In the genomic region with DNA sequence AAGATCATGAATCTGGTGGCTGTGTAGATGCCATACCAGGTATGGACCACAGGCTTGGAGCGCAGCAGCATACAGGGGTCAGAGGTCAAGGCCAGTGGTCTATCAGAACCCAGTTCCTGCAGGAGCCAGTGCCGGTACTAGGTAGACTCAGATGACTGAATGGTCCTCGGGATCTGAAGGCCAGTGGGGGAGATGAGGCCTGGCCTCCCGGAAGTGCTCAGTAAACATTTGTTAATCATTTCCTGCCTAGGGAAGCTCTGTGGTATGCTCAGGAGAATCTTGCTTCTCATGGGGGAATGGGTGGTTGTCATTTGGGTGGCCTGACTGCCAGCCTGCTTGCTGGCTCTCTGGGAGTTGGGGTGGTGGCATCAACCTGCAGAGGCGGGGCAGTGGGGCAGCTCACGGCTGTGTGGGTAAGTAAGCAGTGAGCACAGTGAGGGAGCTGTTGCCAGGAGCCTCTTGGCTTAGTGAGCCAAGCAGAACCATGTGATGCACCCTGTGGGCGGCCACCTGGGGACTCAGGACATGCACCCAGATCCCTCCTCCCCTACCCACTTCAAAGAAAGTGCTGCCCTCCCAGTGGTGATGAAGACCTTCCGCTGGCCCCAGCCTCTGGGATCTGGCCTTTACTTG, we compare ENCODE assay signal across 8 cellular contexts. TPM values are rescaled to one million over a fixed set of nuclear protein-coding genes. Genes with fewer than 3 reads are reported as not detected.
A peak's percentile ranks its signal among the peaks of the same experiment; 100 is the strongest.
DNase-seq lines count a peak whose midpoint lies in the region; ATAC-seq and TF ChIP-seq lines count a peak whose summit lies in the region.

No MANE protein-coding gene starts in this region.

- ATAC-seq in HCT116 (peak; percentile 46), lower lobe of right lung (peak; percentile 56 to 65), HG02840 (IDR thresholded peaks at IDR 0.05; ENCODE audit: low FRiP score, unreplicated experiment) (no peak)

- DNase-seq in GM06990 (ENCODE audit: extremely low read depth, insufficient read length) (peak; percentile 63), HCT116 (ENCODE audit: low read depth, low spot score) (no peak), NCI-H226 (peak; percentile 63), lower lobe of right lung (peak; percentile 64), iPS-NIHi11 (ENCODE audit: low spot score) (no peak), SKM-1 (lab: John Stamatoyannopoulos, UW; ENCODE audit: unreplicated experiment) (no peak)
- DNase-seq in activated T-helper 1 cell treated with anti-CD3 and anti-CD28 coated beads, Interleukin-12 subunit alpha, Interleukin-12 subunit beta, Interleukin-2, Interleukin-4 antibody, amounts not matched to agents 30 ng/mL and 10 ng/mL and 1 ng/mL, durations not matched to agents 14 hours and 24 hours and 36 hours (ENCODE audit: low spot score): no peak

- H3K4me3 Mint-ChIP-seq in activated T-helper 1 cell treated with anti-CD3 and anti-CD28 coated beads, Interleukin-12 subunit alpha, Interleukin-12 subunit beta, Interleukin-2, Interleukin-4 antibody, amounts not matched to agents 30 ng/mL and 10 ng/mL and 1 ng/mL, durations not matched to agents 14 hours and 24 hours and 36 hours: peak overlapping the region; percentile 67

- BruUV-seq in HCT116 (replicated peaks; lab: Mats Ljungman, UMichigan): no TSS peak

- TF ChIP-seq CTCF in GM06990 (IDR thresholded peaks at IDR 0.05; ENCODE audit: insufficient read depth, low read length, poor library complexity, severe bottlenecking) (no peak), HCT116 (IDR thresholded peaks at IDR 0.05 in 2 of 3, conservative IDR thresholded peaks at IDR 0.05 in 1 of 3; ENCODE audit: borderline replicate concordance in 1 of 3, insufficient read depth in 1 of 3, low read depth in 2 of 3, low read length in 2 of 3) (no peak), lower lobe of right lung (IDR thresholded peaks at IDR 0.05) (no peak)

- H3K9me3 Mint-ChIP-seq in activated T-helper 1 cell treated with anti-CD3 and anti-CD28 coated beads, Interleukin-12 subunit alpha, Interleukin-12 subunit beta, Interleukin-2, Interleukin-4 antibody, amounts not matched to agents 30 ng/mL and 10 ng/mL and 1 ng/mL, durations not matched to agents 14 hours and 24 hours and 36 hours: peaks cover 3% of the 10 kb centered on the region

- no peaks in the 10 kb centered on the region for H3K27me3 Mint-ChIP-seq in activated T-helper 1 cell treated with anti-CD3 and anti-CD28 coated beads, Interleukin-12 subunit alpha, Interleukin-12 subunit beta, Interleukin-2, Interleukin-4 antibody, amounts not matched to agents 30 ng/mL and 10 ng/mL and 1 ng/mL, durations not matched to agents 14 hours and 24 hours and 36 hours (ENCODE audit: insufficient read depth)

- no peak overlapping the region for H3K9ac ChIP-seq in HCT116 (ENCODE audit: low read length)

- no peak for TF ChIP-seq RAD21 in HCT116 (IDR thresholded peaks at IDR 0.05; ENCODE audit: low read depth)

- RAD21 ChIA-PET in HCT116 (lab: Charles Lee; ENCODE audit: low non-redundant PET in 1 of 2, low total read pairs in 2 of 2, uncharacterized antibody in 2 of 2, unreplicated experiment in 2 of 2): no interaction called here

- H3K4me1 Mint-ChIP-seq in activated T-helper 1 cell treated with anti-CD3 and anti-CD28 coated beads, Interleukin-12 subunit alpha, Interleukin-12 subunit beta, Interleukin-2, Interleukin-4 antibody, amounts not matched to agents 30 ng/mL and 10 ng/mL and 1 ng/mL, durations not matched to agents 14 hours and 24 hours and 36 hours (ENCODE audit: low read depth): peaks cover 93% of the 10 kb centered on the region

- CTCF ChIA-PET in HCT116 (lab: Charles Lee): no interaction called here

- peaks cover 16% of the 10 kb centered on the region for H3K79me2 ChIP-seq in HCT116 (ENCODE audit: insufficient read depth, low read length)

- no peaks in the 10 kb centered on the region for H3K36me3 ChIP-seq in GM06990 (ENCODE audit: control insufficient read depth, insufficient read depth, low read length)
- H3K36me3 ChIP-seq in HCT116 (ENCODE audit: control insufficient read depth in 1 of 2, insufficient read depth in 2 of 2, low read length in 2 of 2): no peaks in the 10 kb centered on the region
- H3K36me3 ChIP-seq in lower lobe of right lung: no peaks in the 10 kb centered on the region

- H3K27ac Mint-ChIP-seq in activated T-helper 1 cell treated with anti-CD3 and anti-CD28 coated beads, Interleukin-12 subunit alpha, Interleukin-12 subunit beta, Interleukin-2, Interleukin-4 antibody, amounts not matched to agents 30 ng/mL and 10 ng/mL and 1 ng/mL, durations not matched to agents 14 hours and 24 hours and 36 hours: peak overlapping the region; percentile 91

- H2AFZ ChIP-seq in HCT116 (ENCODE audit: low read depth, low read length, poor library complexity, severe bottlenecking): no peak overlapping the region

- H3K4me2 ChIP-seq in HCT116 (ENCODE audit: low read length): 0 out of 2 replicates have a peak overlapping the region, but pooled peaks have one; percentile 14

- H3K9me3 ChIP-seq in HCT116 (ENCODE audit: control insufficient read depth in 1 of 2, insufficient read depth in 1 of 2, low read depth in 1 of 2, low read length in 2 of 2): no peaks in the 10 kb centered on the region
- H3K9me3 ChIP-seq in lower lobe of right lung: no peaks in the 10 kb centered on the region

- peaks cover 8 to 16% of the 10 kb centered on the region in 2 experiments for H3K4me1 ChIP-seq in HCT116 (ENCODE audit: control insufficient read depth in 1 of 2, insufficient read depth in 2 of 2, low read length in 2 of 2)
- peaks cover 59% of the 10 kb centered on the region for H3K4me1 ChIP-seq in lower lobe of right lung

- POLR2A ChIA-PET in HCT116 (lab: Charles Lee): no interaction called here

- peaks cover 35% of the 10 kb centered on the region for H3K36me3 Mint-ChIP-seq in activated T-helper 1 cell treated with anti-CD3 and anti-CD28 coated beads, Interleukin-12 subunit alpha, Interleukin-12 subunit beta, Interleukin-2, Interleukin-4 antibody, amounts not matched to agents 30 ng/mL and 10 ng/mL and 1 ng/mL, durations not matched to agents 14 hours and 24 hours and 36 hours (ENCODE audit: low read depth)

- no peak for TF ChIP-seq POLR2A in HCT116 (IDR thresholded peaks at IDR 0.05; ENCODE audit: borderline replicate concordance, extremely low read depth, insufficient read depth, insufficient read length)

- no peaks in the 10 kb centered on the region for H3K9me2 ChIP-seq in HCT116 (ENCODE audit: insufficient read depth)

- intact Hi-C loops in HCT116 (cut with micrococcal nuclease): no loop called here
- intact Hi-C loops in activated T-helper 1 cell treated with anti-CD3 and anti-CD28 coated beads, Interleukin-12 subunit alpha, Interleukin-12 subunit beta, Interleukin-2, Interleukin-4 antibody, amounts not matched to agents 30 ng/mL and 10 ng/mL and 1 ng/mL, durations not matched to agents 14 hours and 24 hours and 36 hours (cut with micrococcal nuclease): no loop called here
- intact Hi-C loops in lower lobe of right lung (cut with DNase I): no loop called here

- no peak overlapping the region for H3K4me3 ChIP-seq in GM06990 (replicated peaks; ENCODE audit: low read depth, low read length)
- no peak overlapping the region for H3K4me3 ChIP-seq in HCT116 (replicated peaks in 1 of 2; ENCODE audit: low read depth in 1 of 2, low read length in 2 of 2)
- no peak overlapping the region for H3K4me3 ChIP-seq in lower lobe of right lung

- no peaks in the 10 kb centered on the region for H3K27me3 ChIP-seq in GM06990 (replicated peaks; ENCODE audit: control insufficient read depth, insufficient read depth, low read length)
- no peaks in the 10 kb centered on the region for H3K27me3 ChIP-seq in HCT116 (ENCODE audit: insufficient read depth, low read length)
- no peaks in the 10 kb centered on the region for H3K27me3 ChIP-seq in lower lobe of right lung (ENCODE audit: low read depth)

- H3K27ac ChIP-seq in HCT116 (ENCODE audit: low read depth, low read length) (no peak overlapping the region), lower lobe of right lung (peak overlapping the region; percentile 20)

- H4K20me1 ChIP-seq in HCT116 (ENCODE audit: insufficient read depth): no peaks in the 10 kb centered on the region

TF ChIP-seq in HCT116, 20 proteins besides CTCF, POLR2A, EP300 and RAD21 (continues in another document):
- TF ChIP-seq SIN3A (IDR thresholded peaks at IDR 0.05; ENCODE audit: low read depth): no peak
- TF ChIP-seq CBX3 (IDR thresholded peaks at IDR 0.05; ENCODE audit: low read depth): no peak
- TF ChIP-seq, protein P1, sequence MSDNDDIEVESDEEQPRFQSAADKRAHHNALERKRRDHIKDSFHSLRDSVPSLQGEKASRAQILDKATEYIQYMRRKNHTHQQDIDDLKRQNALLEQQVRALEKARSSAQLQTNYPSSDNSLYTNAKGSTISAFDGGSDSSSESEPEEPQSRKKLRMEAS (IDR thresholded peaks at IDR 0.05): no peak
- TF ChIP-seq, protein P2, sequence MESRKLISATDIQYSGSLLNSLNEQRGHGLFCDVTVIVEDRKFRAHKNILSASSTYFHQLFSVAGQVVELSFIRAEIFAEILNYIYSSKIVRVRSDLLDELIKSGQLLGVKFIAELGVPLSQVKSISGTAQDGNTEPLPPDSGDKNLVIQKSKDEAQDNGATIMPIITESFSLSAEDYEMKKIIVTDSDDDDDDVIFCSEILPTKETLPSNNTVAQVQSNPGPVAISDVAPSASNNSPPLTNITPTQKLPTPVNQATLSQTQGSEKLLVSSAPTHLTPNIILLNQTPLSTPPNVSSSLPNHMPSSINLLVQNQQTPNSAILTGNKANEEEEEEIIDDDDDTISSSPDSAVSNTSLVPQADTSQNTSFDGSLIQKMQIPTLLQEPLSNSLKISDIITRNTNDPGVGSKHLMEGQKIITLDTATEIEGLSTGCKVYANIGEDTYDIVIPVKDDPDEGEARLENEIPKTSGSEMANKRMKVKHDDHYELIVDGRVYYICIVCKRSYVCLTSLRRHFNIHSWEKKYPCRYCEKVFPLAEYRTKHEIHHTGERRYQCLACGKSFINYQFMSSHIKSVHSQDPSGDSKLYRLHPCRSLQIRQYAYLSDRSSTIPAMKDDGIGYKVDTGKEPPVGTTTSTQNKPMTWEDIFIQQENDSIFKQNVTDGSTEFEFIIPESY (IDR thresholded peaks at IDR 0.05; ENCODE audit: extremely low read depth, insufficient replicate concordance, low read length): no peak
- TF ChIP-seq, protein P3, sequence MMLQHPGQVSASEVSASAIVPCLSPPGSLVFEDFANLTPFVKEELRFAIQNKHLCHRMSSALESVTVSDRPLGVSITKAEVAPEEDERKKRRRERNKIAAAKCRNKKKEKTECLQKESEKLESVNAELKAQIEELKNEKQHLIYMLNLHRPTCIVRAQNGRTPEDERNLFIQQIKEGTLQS (IDR thresholded peaks at IDR 0.05): no peak
- no peak for TF ChIP-seq SP1 (IDR thresholded peaks at IDR 0.05; ENCODE audit: low read depth)
- TF ChIP-seq POLR2AphosphoS5 (IDR thresholded peaks at IDR 0.05; ENCODE audit: low read depth, low read length): no peak
- no peak for TF ChIP-seq TCF7L2 (IDR thresholded peaks at IDR 0.05; ENCODE audit: borderline replicate concordance, extremely low read depth, insufficient read depth, insufficient read length)

RNA-seq across cellular contexts. Expression of gene PTPRJ, which starts 33.0 kb away (rescaled TPM):
- total RNA-seq in HCT116 (2021; ENCODE audit: unreplicated experiment) (19.1 TPM), lower lobe of right lung (40.0 TPM)
- 8.9 and 9.6 TPM in 2 replicates for polyA plus RNA-seq in HCT116 (2012)
- total RNA-seq in activated T-helper 1 cell treated with anti-CD3 and anti-CD28 coated beads, Interleukin-12 subunit alpha, Interleukin-12 subunit beta, Interleukin-2, Interleukin-4 antibody, amounts not matched to agents 30 ng/mL and 10 ng/mL and 1 ng/mL, durations not matched to agents 14 hours and 24 hours and 36 hours: 69.6 and 70.3 TPM in 2 replicates

Comparison
In these comparisons a context has a peak if more than half of its experiments do, and no peak if none do; other contexts are left out.
1. DNase-seq: peak in GM06990 (single experiment), NCI-H226 (single experiment) and lower lobe of right lung (single experiment); none in HCT116 (single experiment), activated T-helper 1 cell treated with anti-CD3 and anti-CD28 coated beads, Interleukin-12 subunit alpha, Interleukin-12 subunit beta, Interleukin-2, Interleukin-4 antibody, amounts not matched to agents 30 ng/mL and 10 ng/mL and 1 ng/mL, durations not matched to agents 14 hours and 24 hours and 36 hours (single experiment), iPS-NIHi11 (single experiment) and SKM-1 (single experiment).